8 cellular contexts compared by ENCODE assay signal in the genomic region with DNA sequence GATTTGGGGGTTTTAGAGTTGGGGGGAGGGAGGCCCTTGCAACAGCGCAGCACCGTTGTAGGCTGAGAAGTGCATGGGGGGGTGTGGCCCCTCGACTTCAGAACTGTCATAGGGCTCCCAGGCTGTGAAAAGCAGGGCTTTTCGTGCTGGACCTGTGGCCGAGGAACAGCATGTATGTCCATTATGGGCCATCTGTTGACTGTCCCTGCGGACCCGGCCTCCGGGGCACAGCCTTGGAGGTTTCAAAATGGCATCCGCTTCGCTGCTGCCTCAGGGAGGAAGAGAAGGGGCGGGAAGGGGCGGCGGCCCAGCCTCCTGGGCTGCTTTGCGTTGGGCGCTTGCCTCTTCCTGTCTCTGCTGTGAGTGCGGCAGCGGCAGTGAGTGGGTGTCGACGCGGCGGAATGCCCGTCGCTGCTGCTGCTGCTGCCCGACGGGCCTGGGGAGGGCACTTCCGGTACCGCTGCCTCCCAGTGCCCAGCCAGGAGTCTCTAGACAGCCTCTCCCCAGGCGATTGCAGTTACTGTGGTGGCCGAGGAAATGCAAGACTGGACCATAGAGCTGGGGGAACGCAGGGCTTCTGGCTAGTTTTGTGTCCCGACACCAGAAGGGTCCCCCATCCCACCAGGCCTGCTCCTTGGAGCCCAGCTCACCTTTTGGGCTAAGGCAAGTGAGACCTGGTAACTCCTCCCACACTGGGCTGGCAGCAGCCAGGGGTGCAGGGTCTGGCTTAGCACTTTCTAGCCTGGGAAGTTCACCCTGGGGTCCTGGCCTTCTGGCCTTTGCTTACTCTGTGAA. TPM values are rescaled to one million over a fixed set of nuclear protein-coding genes. Genes with fewer than 3 reads are reported as not detected.
DNase-seq lines count a peak whose midpoint lies in the region; ATAC-seq and TF ChIP-seq lines count a peak whose summit lies in the region.

No MANE protein-coding gene starts in this region.

- no peaks in the 10 kb centered on the region for H3K27me3 Mint-ChIP-seq in natural killer cell treated with Interleukin-12 subunit alpha and Interleukin-12 subunit beta and Interleukin-15 and Interleukin-18, amount 100 ng/mL, for 72 hours

- in situ Hi-C loops in Panc1 (cut with HindIII; ENCODE audit: low pct_unique_long_range_greater_than_20kb, low sequenced_read_pairs): no loop called here

- ATAC-seq in GM18517 (IDR thresholded peaks at IDR 0.05; ENCODE audit: unreplicated experiment) (peak; percentile 34), HG03196 (IDR thresholded peaks at IDR 0.05; ENCODE audit: unreplicated experiment) (peak; percentile 32), Panc1 (peak; percentile 54)
- ATAC-seq in natural killer cell treated with Interleukin-12 subunit alpha and Interleukin-12 subunit beta and Interleukin-15 and Interleukin-18, amount 100 ng/mL, for 72 hours: peak; percentile 67 to 76

- H3K9ac ChIP-seq in fibroblast of lung (ENCODE audit: insufficient read depth, low read length): peak overlapping the region; percentile 82

- H3K9me3 ChIP-seq in Panc1 (ENCODE audit: control insufficient read depth, insufficient read depth, low read depth, low read length) (no peaks in the 10 kb centered on the region), fibroblast of lung (ENCODE audit: control insufficient read depth, insufficient read depth, low read depth, low read length) (no peaks in the 10 kb centered on the region)

- peaks cover 69% of the 10 kb centered on the region for H3K79me2 ChIP-seq in fibroblast of lung (ENCODE audit: control insufficient read depth, insufficient read depth, low read length)

- H3K4me3 Mint-ChIP-seq in natural killer cell treated with Interleukin-12 subunit alpha and Interleukin-12 subunit beta and Interleukin-15 and Interleukin-18, amount 100 ng/mL, for 72 hours: peak overlapping the region; percentile 95

- TF ChIP-seq CTCF in Panc1 (IDR thresholded peaks at IDR 0.05): no peak
- TF ChIP-seq CTCF in fibroblast of lung (conservative IDR thresholded peaks at IDR 0.05 in 1 of 2, IDR thresholded peaks at IDR 0.05 in 1 of 2; ENCODE audit: low read depth in 1 of 2, low read length in 2 of 2): no peak

- intact Hi-C loops in Panc1 (cut with micrococcal nuclease; ENCODE audit: unreplicated experiment): no loop called here

- H3K27me3 ChIP-seq in Panc1 (ENCODE audit: control insufficient read depth, insufficient read depth, low read length) (no peaks in the 10 kb centered on the region), fibroblast of lung (ENCODE audit: control insufficient read depth, insufficient read depth, low read length) (no peaks in the 10 kb centered on the region)

- no TSS peak for BruUV-seq in Panc1 (replicated peaks; lab: Mats Ljungman, UMichigan)

- H3K4me1 Mint-ChIP-seq in natural killer cell treated with Interleukin-12 subunit alpha and Interleukin-12 subunit beta and Interleukin-15 and Interleukin-18, amount 100 ng/mL, for 72 hours (ENCODE audit: low read depth in 2 of 2): peaks cover 34 to 52% of the 10 kb centered on the region in 2 donors

- no peaks in the 10 kb centered on the region; the same call in 1 of the 2 replicates for H3K36me3 ChIP-seq in Panc1 (ENCODE audit: control insufficient read depth, insufficient read depth, low read length)
- H3K36me3 ChIP-seq in fibroblast of lung (ENCODE audit: control insufficient read depth, insufficient read depth, low read length): peaks cover 10% of the 10 kb centered on the region

- peak overlapping the region; percentile 97 to 99 for H3K27ac Mint-ChIP-seq in natural killer cell treated with Interleukin-12 subunit alpha and Interleukin-12 subunit beta and Interleukin-15 and Interleukin-18, amount 100 ng/mL, for 72 hours

- no peaks in the 10 kb centered on the region for H3K36me3 Mint-ChIP-seq in natural killer cell treated with Interleukin-12 subunit alpha and Interleukin-12 subunit beta and Interleukin-15 and Interleukin-18, amount 100 ng/mL, for 72 hours

- CTCF ChIA-PET in Panc1 (lab: Charles Lee): interaction anchor here (0.6 kb wide), 1 partner anchor 11 kb away, joined by 3 read pairs; no protein-coding TSS in a partner anchor

- peak overlapping the region; percentile 97 for H3K4me2 ChIP-seq in fibroblast of lung (ENCODE audit: extremely low read depth, insufficient read depth, low read length)

- H3K4me3 ChIP-seq in Panc1 (ENCODE audit: low read depth in 2 of 2, low read length in 2 of 2) (peak overlapping the region; percentile 83 to 86), fibroblast of lung (replicated peaks in 1 of 4; ENCODE audit: control extremely low read depth in 1 of 4, insufficient read depth in 1 of 4, low read depth in 3 of 4, low read length in 4 of 4) (peak overlapping the region; percentile 85 to 98 (median 92))

- POLR2A ChIA-PET in Panc1 (lab: Charles Lee): interaction anchor here (0.6 kb wide), 3 partner anchors 12 to 62 kb away, joined by 10 to 16 read pairs (median 15); partner anchors contain the start of genes HYAL3 and NAA80

- no peak overlapping the region for H2AFZ ChIP-seq in fibroblast of lung (ENCODE audit: low read length)

- peak overlapping the region; percentile 83 for H3K27ac ChIP-seq in Panc1 (ENCODE audit: low read length)
- peak overlapping the region; percentile 81 for H3K27ac ChIP-seq in fibroblast of lung (ENCODE audit: insufficient read depth, low read length)

- no peaks in the 10 kb centered on the region for H3K9me3 Mint-ChIP-seq in natural killer cell treated with Interleukin-12 subunit alpha and Interleukin-12 subunit beta and Interleukin-15 and Interleukin-18, amount 100 ng/mL, for 72 hours

- DNase-seq in Panc1 (ENCODE audit: low read depth, low spot score) (no peak), activated T-helper 1 cell treated with Interleukin-2 at 50 U/mL for 16 hours (ENCODE audit: low read depth) (peak; percentile 82), fibroblast of lung (ENCODE audit: low read depth in 2 of 2) (peak; percentile 77 to 87), middle frontal gyrus (ENCODE audit: extremely low spot score, low spot score) (no peak)
- DNase-seq in natural killer cell treated with Interleukin-12 subunit alpha and Interleukin-12 subunit beta and Interleukin-15 and Interleukin-18, amount 100 ng/mL, for 72 hours (ENCODE audit: low spot score): peak; percentile 95
- DNase-seq in stimulated activated naive CD4-positive, alpha-beta T cell treated with Interleukin-2 at 50 U/mL for 16 hours (lab: John Stamatoyannopoulos, UW): peak; percentile 91

- H3K4me1 ChIP-seq in Panc1 (ENCODE audit: control insufficient read depth, insufficient read depth, low read length) (peaks cover 27% of the 10 kb centered on the region), fibroblast of lung (ENCODE audit: control insufficient read depth, extremely low read depth, insufficient read depth, low read length) (peaks cover 21% of the 10 kb centered on the region)

- H4K20me1 ChIP-seq in fibroblast of lung (ENCODE audit: control insufficient read depth, extremely low read depth, insufficient read depth, low read length): no peaks in the 10 kb centered on the region

RNA-seq across cellular contexts. Expression of gene GNAI2, which starts 1.9 kb away (rescaled TPM):
- 170 TPM for total RNA-seq in Panc1 (2021; ENCODE audit: unreplicated experiment)
- 252 TPM for polyA plus RNA-seq in Panc1 (2012; ENCODE audit: insufficient read length)
- 124 and 238 TPM in 2 replicates for total RNA-seq in fibroblast of lung
- 704 and 828 TPM in 2 replicates for polyA plus RNA-seq in fibroblast of lung
- polyA plus RNA-seq in fibroblast of lung (2012): 433 and 460 TPM in 2 replicates
- polyA minus RNA-seq in fibroblast of lung (ENCODE audit: low replicate concordance): 885 and 1,144 TPM in 2 replicates
- total RNA-seq in natural killer cell treated with Interleukin-12 subunit alpha and Interleukin-12 subunit beta and Interleukin-15 and Interleukin-18, amount 100 ng/mL, for 72 hours: 100 to 1,000 TPM; 331 to 413 TPM

RNA-seq across cellular contexts. Expression of gene SEMA3B, which starts 31.0 kb away (rescaled TPM):
- total RNA-seq in Panc1 (2021; ENCODE audit: unreplicated experiment) (1.4 TPM), fibroblast of lung (51.6 and 85.2 TPM in 2 replicates)
- 2.8 TPM for polyA plus RNA-seq in Panc1 (2012; ENCODE audit: insufficient read length)
- 17.6 and 23.5 TPM in 2 replicates for polyA plus RNA-seq in fibroblast of lung
- polyA plus RNA-seq in fibroblast of lung (2012): 26.0 and 32.8 TPM in 2 replicates
- polyA minus RNA-seq in fibroblast of lung (ENCODE audit: low replicate concordance): 6.7 and 14.3 TPM in 2 replicates
- 1 to 10 TPM in 1 of 2 donors, under 1 TPM in 1; 0.89 to 1.2 TPM for total RNA-seq in natural killer cell treated with Interleukin-12 subunit alpha and Interleukin-12 subunit beta and Interleukin-15 and Interleukin-18, amount 100 ng/mL, for 72 hours

RNA-seq across cellular contexts. Expression of gene SLC38A3, which starts 32.9 kb away (rescaled TPM):
- total RNA-seq in Panc1 (2021; ENCODE audit: unreplicated experiment): 6.0 TPM
- 10.6 TPM for polyA plus RNA-seq in Panc1 (2012; ENCODE audit: insufficient read length)
- not detected in 2 replicates for total RNA-seq in fibroblast of lung
- polyA plus RNA-seq in fibroblast of lung: 0.02 TPM in 1 of 2 replicates, not detected in the other
- not detected in 2 replicates for polyA plus RNA-seq in fibroblast of lung (2012)
- not detected in 2 replicates for polyA minus RNA-seq in fibroblast of lung (ENCODE audit: low replicate concordance)
- not detected for total RNA-seq in natural killer cell treated with Interleukin-12 subunit alpha and Interleukin-12 subunit beta and Interleukin-15 and Interleukin-18, amount 100 ng/mL, for 72 hours

RNA-seq across cellular contexts. Expression of gene LSMEM2, which starts 40.9 kb away (rescaled TPM):
- total RNA-seq in Panc1 (2021; ENCODE audit: unreplicated experiment) (not detected), fibroblast of lung (not detected in 2 replicates)
- not detected for polyA plus RNA-seq in Panc1 (2012; ENCODE audit: insufficient read length)
- polyA plus RNA-seq in fibroblast of lung: not detected in 2 replicates
- polyA plus RNA-seq in fibroblast of lung (2012): not detected in 2 replicates
- not detected in 2 replicates for polyA minus RNA-seq in fibroblast of lung (ENCODE audit: low replicate concordance)
- total RNA-seq in natural killer cell treated with Interleukin-12 subunit alpha and Interleukin-12 subunit beta and Interleukin-15 and Interleukin-18, amount 100 ng/mL, for 72 hours: not detected

RNA-seq across cellular contexts. Expression of gene GNAT1, which starts 46.5 kb away (rescaled TPM):
- not detected for total RNA-seq in Panc1 (2021; ENCODE audit: unreplicated experiment)
- not detected for polyA plus RNA-seq in Panc1 (2012; ENCODE audit: insufficient read length)
- not detected in 2 replicates for total RNA-seq in fibroblast of lung
- not detected in 2 replicates for polyA plus RNA-seq in fibroblast of lung
- polyA plus RNA-seq in fibroblast of lung (2012): not detected in 2 replicates
- polyA minus RNA-seq in fibroblast of lung (ENCODE audit: low replicate concordance): not detected in 2 replicates
- not detected for total RNA-seq in natural killer cell treated with Interleukin-12 subunit alpha and Interleukin-12 subunit beta and Interleukin-15 and Interleukin-18, amount 100 ng/mL, for 72 hours

Comparison
In these comparisons a context has a peak if more than half of its experiments do, and no peak if none do; other contexts are left out.
1. DNase-seq: peak in activated T-helper 1 cell treated with Interleukin-2 at 50 U/mL for 16 hours (single experiment), fibroblast of lung (2 of 2), natural killer cell treated with Interleukin-12 subunit alpha and Interleukin-12 subunit beta and Interleukin-15 and Interleukin-18, amount 100 ng/mL, for 72 hours (single experiment) and stimulated activated naive CD4-positive, alpha-beta T cell treated with Interleukin-2 at 50 U/mL for 16 hours (single experiment); none in Panc1 (single experiment) and middle frontal gyrus (single experiment).
2. RNA of gene SEMA3B, which starts 31.0 kb away (total RNA-seq): 51.6 to 85.2 TPM in fibroblast of lung; 1.4 TPM in Panc1 (single experiment) and 0.89 to 1.2 TPM in natural killer cell treated with Interleukin-12 subunit alpha and Interleukin-12 subunit beta and Interleukin-15 and Interleukin-18, amount 100 ng/mL, for 72 hours; every median in the first group is over 10 times any median in the second.
3. Peak in every context shown above with its lines, with median percentiles within 50 percentile points of each other: ATAC-seq.